ENCODE assay signal across 1 cellular context in genomic region chr7:45917064-45917463, GRCh38.
TF ChIP-seq lines count a peak whose summit lies in the region.

No MANE protein-coding gene starts in this region.

TF ChIP-seq in HepG2, 621 proteins besides CTCF, POLR2A, EP300 and RAD21:
- TF ChIP-seq FOXP4 (CRISPR knock-in tag; IDR thresholded peaks at IDR 0.05) = no peak
- TF ChIP-seq RORA (CRISPR knock-in tag; IDR thresholded peaks at IDR 0.05) = no peak
- TF ChIP-seq HMGXB4 (CRISPR knock-in tag; IDR thresholded peaks at IDR 0.05; ENCODE audit: borderline replicate concordance in 1 of 2, low read depth in 1 of 2) = no peak
- TF ChIP-seq TRIM24 (CRISPR knock-in tag; IDR thresholded peaks at IDR 0.05) = no peak
- TF ChIP-seq ZNF574 (CRISPR knock-in tag; IDR thresholded peaks at IDR 0.05) = no peak
TF ChIP-seq in HepG2: peak in this region for 0.
